8 cellular contexts compared by ENCODE assay signal in genomic region chr2:240250985-240251847, GRCh38.
DNase-seq lines count a peak whose midpoint lies in the region; ATAC-seq lines count a peak whose summit lies in the region.

No MANE protein-coding gene starts in this region.

- ATAC-seq in HG03280 (IDR thresholded peaks at IDR 0.05; ENCODE audit: unreplicated experiment) (no peak), HG02938 (IDR thresholded peaks at IDR 0.05; ENCODE audit: unreplicated experiment) (no peak)

- H3K27me3 ChIP-seq in layer of hippocampus (ENCODE audit: control insufficient read depth, insufficient read depth, low read length), result no peaks in the 10 kb centered on the region

- peak; percentile 29 for DNase-seq in GM04503 (ENCODE audit: low read depth)
- DNase-seq in NCI-H774 (lab: John Stamatoyannopoulos, UW), result peak; percentile 9
- DNase-seq in cerebellar cortex (ENCODE audit: low spot score), result peak; percentile 19
- peak; percentile 75 for DNase-seq in smooth muscle cell of the brain vasculature (ENCODE audit: low read depth, low spot score)
- DNase-seq in effector CD4-positive, alpha-beta T cell, result no peak

- H3K27ac ChIP-seq in layer of hippocampus (ENCODE audit: low read depth, low read length), result peak overlapping the region; percentile 95
